In genomic region chrX:130260316-130260715, GRCh38 we compare ENCODE assay signal across 17 cellular contexts. TPM values are rescaled to one million over a fixed set of nuclear protein-coding genes. Genes with fewer than 3 reads are reported as not detected.
DNase-seq lines count a peak whose midpoint lies in the region; ATAC-seq, FAIRE-seq and TF ChIP-seq lines count a peak whose summit lies in the region.
"Had no signal": no experiment of that assay in that cellular context is flagged by ENCODE, and none has a peak within 500 bp of the region (broad histone marks: within the 10 kb centered on the region; RNA-seq: fewer than 3 reads in every experiment).

No MANE protein-coding gene starts in this region.

- H3K27me3 ChIP-seq in IMR-90 (ENCODE audit: control insufficient read depth, insufficient read depth, low read length) = no peaks in the 10 kb centered on the region

- no peak for TF ChIP-seq CTCF in IMR-90 (conservative IDR thresholded peaks at IDR 0.05; ENCODE audit: low read depth, low read length)
- TF ChIP-seq CTCF in choroid plexus epithelial cell (conservative IDR thresholded peaks at IDR 0.05; ENCODE audit: low read depth, low read length) = no peak
- TF ChIP-seq CTCF in CD14-positive monocyte (IDR thresholded peaks at IDR 0.05) = no peak

- CTCF ChIA-PET in IMR-90 (lab: Yijun Ruan, JAX) = no interaction called here

- H3K4ac ChIP-seq in IMR-90 (ENCODE audit: low read depth, low read length) = no peak overlapping the region

- BruUV-seq in IMR-90 (replicated peaks; lab: Mats Ljungman, UMichigan) = no TSS peak

- H3K9me3 Mint-ChIP-seq in CD14-positive monocyte = peaks cover 0 to 6% (median 1%) of the 10 kb centered on the region in 7 donors

- H3K36me3 Mint-ChIP-seq in CD14-positive monocyte = peaks cover 9 to 18% of the 10 kb centered on the region in 2 donors

- H2BK20ac ChIP-seq in IMR-90 (ENCODE audit: low read depth, low read length) = no peak overlapping the region

- TF ChIP-seq POLR2A in H54 (IDR thresholded peaks at IDR 0.05; ENCODE audit: low read depth, low read length) (no peak), IMR-90 (IDR thresholded peaks at IDR 0.05; ENCODE audit: low read depth, low read length) (no peak)

- peak; percentile 27 for FAIRE-seq in H54 (lab: Jason Lieb, UNC)
- FAIRE-seq: GM19239 had no signal

- H3K9me1 ChIP-seq in IMR-90 (ENCODE audit: insufficient read depth, low read length) = no peaks in the 10 kb centered on the region

- peaks cover 4% of the 10 kb centered on the region for H3K36me3 ChIP-seq in IMR-90 (ENCODE audit: control insufficient read depth, insufficient read depth, low read length)

- no peak overlapping the region for H3K27ac ChIP-seq in IMR-90 (ENCODE audit: insufficient read depth, low read length)

- no peak overlapping the region for H2AK5ac ChIP-seq in IMR-90 (ENCODE audit: low read depth, low read length)

- no peak overlapping the region for H4K91ac ChIP-seq in IMR-90 (ENCODE audit: insufficient read depth, low read depth, low read length)

- H3K56ac ChIP-seq in IMR-90 (ENCODE audit: extremely low read depth, insufficient read depth, low read length) = no peak overlapping the region

- no peak overlapping the region for H2BK15ac ChIP-seq in IMR-90 (ENCODE audit: low read depth, low read length)

- 0 out of 4 replicates have a peak, but pooled peaks cover 0 to 2% of the 10 kb centered on the region in 2 experiments for H3K79me1 ChIP-seq in IMR-90 (ENCODE audit: low read depth in 1 of 2, low read length in 2 of 2)

- no peaks in the 10 kb centered on the region for H3K4me1 Mint-ChIP-seq in CD14-positive monocyte
- H3K4me1 Mint-ChIP-seq: B cell had no signal

- H2BK120ac ChIP-seq in IMR-90 (ENCODE audit: low read depth, low read length) = no peak overlapping the region

- H3K27ac Mint-ChIP-seq in CD14-positive monocyte = no peak overlapping the region
- H3K27ac Mint-ChIP-seq: B cell; CD4-positive, alpha-beta memory T cell had no signal

- in situ Hi-C loops in IMR-90 (cut with MboI; ENCODE audit: low sequenced_read_pairs) = loop anchor here (25.0 kb wide), 1 partner anchor 652 kb away; the partner anchor contains the start of gene ENOX2

- no peak overlapping the region for H2AFZ ChIP-seq in IMR-90 (replicated peaks; ENCODE audit: low read length, poor library complexity)

- no peaks in the 10 kb centered on the region for H4K20me1 ChIP-seq in IMR-90 (ENCODE audit: insufficient read depth, low read length)

- H3K9ac ChIP-seq in IMR-90 (ENCODE audit: low read depth, low read length) = no peak overlapping the region

- no CpG with 5 or more reads among the region's 2 CpGs for WGBS in IMR-90 (ENCODE audit: extremely low coverage in 2 of 2, insufficient read length in 1 of 2), 2 experiments

- H3K4me2 ChIP-seq in IMR-90 (ENCODE audit: low read depth, low read length) = no peak overlapping the region

- peaks cover 0 to 2% (median 0%) of the 10 kb centered on the region in 3 donors for H3K27me3 Mint-ChIP-seq in CD14-positive monocyte (ENCODE audit: low read depth in 3 of 3)
- H3K27me3 Mint-ChIP-seq: B cell; CD4-positive, alpha-beta memory T cell had no signal

- H3K4me3 ChIP-seq in IMR-90 (ENCODE audit: insufficient read depth, low read depth, low read length) (no peak overlapping the region), choroid plexus epithelial cell (ENCODE audit: low read depth, low read length) (no peak overlapping the region)

- H4K8ac ChIP-seq in IMR-90 (ENCODE audit: low read depth in 2 of 2, low read length in 2 of 2) = no peak overlapping the region

- DNase-seq in H54 (ENCODE audit: insufficient read length, low spot score) (no peak), IMR-90 (peak; percentile 58), choroid plexus epithelial cell (ENCODE audit: low read depth) (peak; percentile 24), left kidney (ENCODE audit: low read depth, low spot score) (peak; percentile 3), RPMI8226 (no peak), CD14-positive monocyte (ENCODE audit: low spot score) (no peak)
- DNase-seq in stimulated activated naive CD4-positive, alpha-beta T cell (lab: John Stamatoyannopoulos, UW) = no peak
- DNase-seq: ACHN; CD4-positive, alpha-beta memory T cell; GF-D8; NCI-H1436; NCI-H2081; NCI-H748 treated with DMSO at 0.1 percent for 48 hours; SHP77 treated with DMSO at 0.1 percent for 48 hours had no signal

- TF ChIP-seq RAD21 in IMR-90 (IDR thresholded peaks at IDR 0.05; ENCODE audit: low read length) = no peak

- dilution Hi-C loops in IMR-90 (cut with HindIII; ENCODE audit: low sequenced_read_pairs, unreplicated experiment) = no loop called here

- POLR2A ChIA-PET in IMR-90 (lab: Charles Lee; ENCODE audit: unreplicated experiment) = no interaction called here

- no peak overlapping the region for H3K14ac ChIP-seq in IMR-90 (replicated peaks; ENCODE audit: low read depth, low read length)

- no peaks in the 10 kb centered on the region for H3K4me1 ChIP-seq in IMR-90 (ENCODE audit: control insufficient read depth, insufficient read depth, low read length)

- no peak overlapping the region for H3K18ac ChIP-seq in IMR-90 (ENCODE audit: low read depth, low read length)

- no peak overlapping the region for H2AK9ac ChIP-seq in IMR-90 (replicated peaks; ENCODE audit: low read depth, low read length, poor library complexity)

- no peak overlapping the region for H3K4me3 Mint-ChIP-seq in CD14-positive monocyte
- H3K4me3 Mint-ChIP-seq: B cell; CD4-positive, alpha-beta memory T cell had no signal

- intact Hi-C loops in IMR-90 (cut with micrococcal nuclease) (loop anchor here (10.0 kb wide), 1 partner anchor 134 kb away; no protein-coding TSS in a partner anchor), CD14-positive monocyte (cut with micrococcal nuclease) (no loop called here)

- no peak for ATAC-seq in IMR-90 (ENCODE audit: low read depth)
- ATAC-seq: Panc1 had no signal

- no peaks in the 10 kb centered on the region for H3K9me3 ChIP-seq in IMR-90 (ENCODE audit: control insufficient read depth, insufficient read depth, low read length)

- no peak overlapping the region for H4K5ac ChIP-seq in IMR-90 (ENCODE audit: low read depth, low read length)

- H3K23ac ChIP-seq in IMR-90 (ENCODE audit: low read depth, low read length) = no peak overlapping the region

- no peak overlapping the region for H2BK5ac ChIP-seq in IMR-90 (ENCODE audit: low read depth, low read length, poor library complexity, severe bottlenecking)

TF ChIP-seq in IMR-90, 13 proteins besides CTCF, POLR2A, EP300 and RAD21:
- no peak for TF ChIP-seq MXI1 (IDR thresholded peaks at IDR 0.05; ENCODE audit: borderline replicate concordance, low read depth, low read length)

RNA-seq across cellular contexts. Expression of gene ZNF280C, which starts 8.4 kb away (rescaled TPM):
- 4.5 and 6.1 TPM in 2 replicates for total RNA-seq in IMR-90 (2012; rRNA removed)
- polyA plus RNA-seq in IMR-90 (2012; rRNA removed) = 2.3 and 3.1 TPM in 2 replicates
- 0.40 and 0.51 TPM in 2 replicates for polyA plus RNA-seq in IMR-90 (2012; cell fraction: cytosol; rRNA removed)
- polyA plus RNA-seq in IMR-90 (2012; cell fraction: nucleus; rRNA removed; ENCODE audit: low replicate concordance) = 1.5 and 7.3 TPM in 2 replicates
- polyA plus RNA-seq in CD14-positive monocyte = 1 to 10 TPM in 1 of 2 donors, under 1 TPM in 1; 0.66 to 1.3 TPM

Comparison
In these comparisons a context has a peak if more than half of its experiments do, and no peak if none do; other contexts are left out.
1. DNase-seq: peak in IMR-90 (single experiment), choroid plexus epithelial cell (single experiment) and left kidney (single experiment); none in H54 (single experiment), RPMI8226 (single experiment), stimulated activated naive CD4-positive, alpha-beta T cell (0 of 6) and CD14-positive monocyte (single experiment).